ENCODE assay signal across 2 cellular contexts in genomic region chr3:186123012-186123411, GRCh38.
TF ChIP-seq lines count a peak whose summit lies in the region.

No MANE protein-coding gene starts in this region.

TF ChIP-seq in HEK293, 187 proteins besides CTCF, POLR2A, EP300 and RAD21:
- TF ChIP-seq SP7 (tag by site-specific recombination; IDR thresholded peaks at IDR 0.05) (no peak), TSHZ1 (tag by site-specific recombination; IDR thresholded peaks at IDR 0.05; ENCODE audit: borderline replicate concordance) (peak; percentile 43; the same call in 1 of the 2 replicates)

TF ChIP-seq in H1, 55 proteins besides CTCF, POLR2A, EP300 and RAD21:
- TF ChIP-seq TEAD4 (IDR thresholded peaks at IDR 0.05; ENCODE audit: low read depth, low read length) (peak; percentile 53; the same call in 1 of the 2 replicates), RXRA (IDR thresholded peaks at IDR 0.05; ENCODE audit: insufficient read depth, low read depth, low read length) (no peak), CBX8 (IDR thresholded peaks at IDR 0.05; ENCODE audit: borderline replicate concordance, low read depth, low read length) (no peak)
TF ChIP-seq in H1: peak in this region for 1.
